ENCODE assay signal across 8 cellular contexts in the genomic region with DNA sequence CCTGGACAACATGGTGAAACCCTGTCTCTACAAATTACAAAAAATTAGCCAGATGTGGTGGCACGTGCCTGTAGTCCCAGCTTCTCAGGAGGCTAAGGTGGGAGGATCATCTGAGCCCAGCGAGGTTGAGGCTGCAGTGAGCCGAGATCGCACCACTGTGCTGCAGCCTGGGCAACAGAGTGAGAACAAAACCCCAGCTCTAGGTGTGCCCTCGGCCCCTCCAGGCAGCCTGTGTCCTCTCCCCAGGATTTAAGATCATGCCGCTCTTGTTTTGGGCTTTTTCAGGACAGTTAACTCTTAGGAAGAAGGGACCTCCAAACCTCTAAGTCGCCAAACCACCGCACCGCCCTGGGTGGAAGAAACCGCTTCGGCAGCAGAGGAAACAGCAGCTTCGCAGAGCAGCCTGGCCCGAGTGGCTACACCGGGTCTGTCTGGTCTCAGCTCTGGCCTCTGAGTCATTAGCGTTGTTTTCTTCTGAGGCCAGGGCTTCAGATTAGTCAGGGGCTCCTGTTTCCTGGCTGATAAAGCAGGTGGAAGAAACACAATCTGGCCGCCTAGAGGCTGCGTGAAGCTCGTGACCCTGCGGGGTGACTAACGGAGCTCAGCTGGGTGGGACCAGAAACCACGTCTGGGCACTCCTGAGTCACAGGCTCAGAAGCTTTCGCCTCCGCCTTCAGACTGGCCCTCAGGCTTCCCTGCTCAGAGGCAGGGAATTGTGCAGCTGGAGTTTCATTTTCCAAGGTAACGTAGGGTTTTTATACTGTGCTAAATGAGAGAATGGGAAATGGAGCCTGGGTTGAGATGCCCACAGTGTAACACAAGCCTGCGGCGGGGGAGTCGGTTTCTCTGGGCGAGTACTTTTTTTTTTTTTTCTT. TPM values are rescaled to one million over a fixed set of nuclear protein-coding genes. Genes with fewer than 3 reads are reported as not detected.
DNase-seq lines count a peak whose midpoint lies in the region; ATAC-seq, FAIRE-seq and TF ChIP-seq lines count a peak whose summit lies in the region.

No MANE protein-coding gene starts in this region.

- peaks cover 1% of the 10 kb centered on the region for H3K36me3 Mint-ChIP-seq in central memory CD8-positive, alpha-beta T cell (ENCODE audit: insufficient read depth)

- H3K9ac ChIP-seq in liver (ENCODE audit: low read depth in 1 of 2, low read length in 2 of 2): no peak overlapping the region

- H3K4me1 Mint-ChIP-seq in central memory CD8-positive, alpha-beta T cell: peaks cover 15% of the 10 kb centered on the region

- H3K4me3 Mint-ChIP-seq in central memory CD8-positive, alpha-beta T cell: peak overlapping the region; percentile 67

- ATAC-seq in central memory CD8-positive, alpha-beta T cell (replicated peaks; ENCODE audit: extremely low read depth, poor library complexity, severe bottlenecking): peak; percentile 80

- H3K4me1 ChIP-seq in liver (ENCODE audit: control insufficient read depth in 4 of 4, insufficient read depth in 4 of 4, low read length in 3 of 4): no peaks in the 10 kb centered on the region

- H3K9me3 Mint-ChIP-seq in central memory CD8-positive, alpha-beta T cell: no peaks in the 10 kb centered on the region

- peak; percentile 86 for TF ChIP-seq POLR2A in H54 (IDR thresholded peaks at IDR 0.05; ENCODE audit: low read depth, low read length)

- H3K4me3 ChIP-seq in GM12865 (ENCODE audit: low read depth, low read length): peak overlapping the region; percentile 36
- H3K4me3 ChIP-seq in liver (ENCODE audit: low read depth in 1 of 3, low read length in 3 of 3): no peak overlapping the region

- no peaks in the 10 kb centered on the region for H3K9me3 ChIP-seq in liver (ENCODE audit: control insufficient read depth in 4 of 4, low read length in 3 of 4)

- H3K27ac ChIP-seq in liver (ENCODE audit: low read depth in 1 of 2, low read length in 2 of 2): peak overlapping the region; percentile 9 to 54

- peak overlapping the region; percentile 78 for H3K27ac Mint-ChIP-seq in central memory CD8-positive, alpha-beta T cell (ENCODE audit: low read depth)

- DNase-seq in GM12865 (ENCODE audit: low read depth) (peak; percentile 88), H54 (ENCODE audit: insufficient read length, low spot score) (peak; percentile 98), LHCN-M2 (ENCODE audit: low read depth) (peak; percentile 100), NCI-H1694 treated with DMSO at 0.1 percent for 48 hours (lab: John Stamatoyannopoulos, UW) (no peak)
- DNase-seq in activated CD4-positive, CD25-positive, alpha-beta regulatory T cell treated with anti-CD3 and anti-CD28 coated beads, Interleukin-2, amount 50 U/mL, for 72 hours: peak; percentile 74
- DNase-seq in central memory CD8-positive, alpha-beta T cell (ENCODE audit: low spot score in 2 of 2): peak in 1 of 2 donors; percentile 25
- peak; percentile 24 to 47 (median 42) for DNase-seq in stimulated activated CD4-positive, alpha-beta T cell treated with anti-CD3 and anti-CD28 coated beads, TNF-alpha, amount 100 ng/mL, for 4 hours (ENCODE audit: low read depth in 3 of 3)

- no peaks in the 10 kb centered on the region for H3K36me3 ChIP-seq in liver (ENCODE audit: control insufficient read depth in 4 of 4, insufficient read depth in 3 of 4, low read depth in 1 of 4, low read length in 3 of 4)

- H3K27me3 Mint-ChIP-seq in central memory CD8-positive, alpha-beta T cell: peaks cover 30% of the 10 kb centered on the region

- WGBS in liver: 64% methylated on average over 28 of the region's 28 CpGs

- H3K27me3 ChIP-seq in liver (ENCODE audit: control insufficient read depth in 4 of 4, insufficient read depth in 4 of 4, low read length in 3 of 4): no peaks in the 10 kb centered on the region

- TF ChIP-seq RAD21 in liver (IDR thresholded peaks at IDR 0.05): no peak

- TF ChIP-seq CTCF in GM12865 (IDR thresholded peaks at IDR 0.05; ENCODE audit: insufficient read depth, low read depth, low read length, missing control alignments) (peak; percentile 21), liver (IDR thresholded peaks at IDR 0.05; ENCODE audit: low read depth, low read length, missing input control) (no peak)

- FAIRE-seq in H54 (lab: Jason Lieb, UNC): peak; percentile 52

TF ChIP-seq in liver, 16 proteins besides CTCF, POLR2A, EP300 and RAD21:
- TF ChIP-seq NR2F2 (IDR thresholded peaks at IDR 0.05) (peak; percentile 59), JUND (IDR thresholded peaks at IDR 0.05) (peak in 1 of 2 donors; percentile 72), FOXA2 (IDR thresholded peaks at IDR 0.05) (no peak), RXRA (IDR thresholded peaks at IDR 0.05) (peak in 1 of 2 donors; percentile 12)

RNA-seq across cellular contexts. Expression of a gene that starts 44.7 kb away (rescaled TPM):
- total RNA-seq in LHCN-M2 (2014; rRNA removed) (9.0 and 9.9 TPM in 2 replicates), liver (1 to 10 TPM in 1 of 2 donors, under 1 TPM in 1; 0.33 to 2.7 TPM)
- polyA plus RNA-seq in LHCN-M2 (2012): 6.5 TPM
- polyA plus RNA-seq in liver: under 1 TPM; 0.46 to 0.53 TPM

RNA-seq across cellular contexts. Expression of a gene that starts 50.0 kb away (rescaled TPM):
- total RNA-seq in LHCN-M2 (2014; rRNA removed): not detected in 2 replicates
- polyA plus RNA-seq in LHCN-M2 (2012): 0.27 TPM
- total RNA-seq in liver: 10 to 100 TPM; 13.6 to 19.4 TPM
- polyA plus RNA-seq in liver: 10 to 100 TPM in 1 of 2 donors, 1 to 10 TPM in 1; 6.3 to 13.2 TPM

Comparison
In these comparisons a context has a peak if more than half of its experiments do, and no peak if none do; other contexts are left out.
1. RNA of a gene that starts 50.0 kb away (total RNA-seq): 13.6 to 19.4 TPM in liver; not detected in LHCN-M2; every median in the first group is over 10 times any median in the second.